8 cellular contexts compared by ENCODE assay signal in the genomic region with DNA sequence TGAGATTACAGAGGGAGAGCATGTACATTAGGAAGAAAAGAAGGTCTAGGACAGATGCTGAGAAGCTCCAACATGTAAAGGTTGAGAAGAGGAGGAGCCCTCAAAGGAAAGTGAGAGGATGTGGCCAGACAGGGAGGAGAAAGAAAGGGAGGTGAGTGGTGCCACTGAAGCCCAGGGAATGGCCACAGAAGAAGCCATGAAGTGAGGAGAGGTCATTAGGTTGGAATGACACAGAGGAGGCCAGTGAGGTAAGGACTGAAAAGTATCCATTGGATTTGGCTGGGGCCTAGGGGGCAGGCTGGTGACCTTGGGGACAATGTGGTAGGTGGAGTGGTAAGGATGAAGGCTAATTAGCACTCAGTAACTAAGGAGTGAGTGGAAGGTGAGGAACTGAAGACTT.
"Had no signal": no experiment of that assay in that cellular context is flagged by ENCODE, and none has a peak within 500 bp of the region (broad histone marks: within the 10 kb centered on the region; RNA-seq: fewer than 3 reads in every experiment).

No MANE protein-coding gene starts in this region.

- DNase-seq: GM23248, GOT3, H9, HCEC 1CT, KBM-7 had no signal

- H3K9ac ChIP-seq: GM23248 had no signal

- H2AFZ ChIP-seq: GM23248 had no signal

- H3K4me3 ChIP-seq: GM23248 had no signal

- H3K27ac ChIP-seq: GM23248, HL-60 had no signal

- FAIRE-seq: H54, HepG2 had no signal

- ATAC-seq: HepG2 had no signal
